ENCODE assay signal across 18 cellular contexts in the genomic region with DNA sequence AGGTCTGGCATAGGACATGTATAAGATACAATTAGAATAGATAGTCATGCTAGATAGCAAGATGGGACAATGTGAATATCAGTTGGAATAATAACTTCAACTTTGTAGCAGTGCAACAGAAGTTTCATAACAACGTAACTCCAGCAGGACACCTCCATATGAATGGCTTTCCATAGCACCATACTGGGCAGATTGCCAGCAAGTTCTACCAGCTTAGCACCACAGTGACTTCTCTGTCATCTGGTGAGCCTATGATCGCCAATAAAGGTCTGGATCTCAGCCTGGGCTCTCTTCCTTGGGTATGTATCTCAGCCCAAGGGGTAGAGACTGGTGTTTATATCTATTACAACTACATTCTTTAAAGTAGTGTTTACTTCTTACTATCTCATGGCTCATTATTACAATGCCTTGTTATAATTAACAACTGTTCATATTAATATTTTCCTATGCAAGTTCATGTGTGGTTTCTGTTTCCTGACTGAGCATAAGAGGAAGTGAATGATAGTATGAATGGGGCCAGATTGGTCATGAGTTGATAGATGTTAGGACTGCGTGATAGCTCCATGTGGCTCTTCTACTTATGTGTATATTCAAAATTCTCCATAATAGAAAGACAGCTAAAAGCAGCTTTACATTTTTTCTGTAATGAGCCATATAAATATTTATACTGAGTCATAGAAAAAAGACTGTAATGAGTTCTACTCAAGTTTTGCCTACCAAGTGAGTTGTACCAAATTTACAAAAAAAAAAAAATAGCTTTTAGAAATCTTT. TPM values are rescaled to one million over a fixed set of nuclear protein-coding genes. Genes with fewer than 3 reads are reported as not detected.
A peak's percentile ranks its signal among the peaks of the same experiment; 100 is the strongest.
DNase-seq lines count a peak whose midpoint lies in the region; ATAC-seq lines count a peak whose summit lies in the region.
"Had no signal": no experiment of that assay in that cellular context is flagged by ENCODE, and none has a peak within 500 bp of the region (broad histone marks: within the 10 kb centered on the region; RNA-seq: fewer than 3 reads in every experiment).

No MANE protein-coding gene starts in this region.

- no peaks in the 10 kb centered on the region for H3K27me3 ChIP-seq in MG63

- H3K4me3 ChIP-seq in MG63 = no peak overlapping the region
- H3K4me3 ChIP-seq: K562 had no signal

- DNase-seq in NCI-H82 (lab: John Stamatoyannopoulos, UW) (peak; percentile 0), NCI-H82 treated with DMSO at 0.1 percent for 48 hours (lab: John Stamatoyannopoulos, UW; ENCODE audit: unreplicated experiment) (no peak), MG63 (peak; percentile 4), RPMI8226 (peak; percentile 10), fibroblast of peridontal ligament (ENCODE audit: extremely low read depth) (peak; percentile 33), T-helper 1 cell (no peak)
- DNase-seq in effector CD4-positive, alpha-beta T cell = no peak
- no peak for DNase-seq in stimulated activated naive CD8-positive, alpha-beta T cell treated with anti-CD3 and anti-CD28 coated beads, Interleukin-15, Interleukin-2, amounts not matched to agents 100 U/mL and 50 U/mL, for 24 hours
- DNase-seq: ACHN; CD8-positive, alpha-beta T cell; H9; NCI-H1417 treated with DMSO at 0.1 percent for 48 hours; NCI-H2081; NCI-H510A treated with DMSO at 0.1 percent for 48 hours; Right ventricle myocardium superior; T-helper 17 cell had no signal

- ATAC-seq in stimulated activated naive CD8-positive, alpha-beta T cell treated with anti-CD3 and anti-CD28 coated beads, Interleukin-15, Interleukin-2, amounts not matched to agents 100 U/mL and 50 U/mL, for 24 hours = no peak
- ATAC-seq: CD8-positive, alpha-beta T cell; K562; SK-N-SH treated with all-trans-retinoic acid at 6 μM for 48 hours; T-helper 17 cell had no signal

- no peaks in the 10 kb centered on the region for H3K36me3 ChIP-seq in MG63

- no peaks in the 10 kb centered on the region for H3K9me3 ChIP-seq in MG63

RNA-seq across cellular contexts. Expression of a gene that starts 22.9 kb away (rescaled TPM):
- not detected in 2 replicates for total RNA-seq in MG63 (2014; rRNA removed; shearing (Covaris generic); ENCODE audit: low replicate concordance)
- total RNA-seq: CD8-positive, alpha-beta T cell; K562; Right ventricle myocardium superior; T-helper 17 cell had no signal

Comparison
In these comparisons a context has a peak if more than half of its experiments do, and no peak if none do; other contexts are left out.
1. DNase-seq: peak in NCI-H82 (single experiment), MG63 (single experiment), RPMI8226 (single experiment) and fibroblast of peridontal ligament (single experiment); none in NCI-H82 treated with DMSO at 0.1 percent for 48 hours (single experiment), T-helper 1 cell (0 of 5), effector CD4-positive, alpha-beta T cell (single experiment) and stimulated activated naive CD8-positive, alpha-beta T cell treated with anti-CD3 and anti-CD28 coated beads, Interleukin-15, Interleukin-2, amounts not matched to agents 100 U/mL and 50 U/mL, for 24 hours (single experiment).